1 cellular context compared by ENCODE assay signal in genomic region chr17:29136998-29137730, GRCh38.
TF ChIP-seq lines count a peak whose summit lies in the region.

No MANE protein-coding gene starts in this region.

TF ChIP-seq in GM12878, 131 proteins besides CTCF, POLR2A, EP300 and RAD21 (continued from another document):
- TF ChIP-seq BCLAF1 (IDR thresholded peaks at IDR 0.05), result no peak
- no peak for TF ChIP-seq ESRRA (IDR thresholded peaks at IDR 0.05; ENCODE audit: low read length)
- no peak for TF ChIP-seq PKNOX1 (IDR thresholded peaks at IDR 0.05)
